8 cellular contexts compared by ENCODE assay signal in genomic region chr19:47230921-47231214, GRCh38. TPM values are rescaled to one million over a fixed set of nuclear protein-coding genes. Genes with fewer than 3 reads are reported as not detected.
DNase-seq lines count a peak whose midpoint lies in the region; ATAC-seq and TF ChIP-seq lines count a peak whose summit lies in the region.

TSS of gene BBC3 (minus strand) at chr19:47231199. CDS start at chr19:47228431, 2,768 bp downstream.

- peak within 1 kb of the TSS; percentile 69 for H3K27ac ChIP-seq in SJSA1

- ATAC-seq in GM19023 (IDR thresholded peaks at IDR 0.05; ENCODE audit: unreplicated experiment) (peak; percentile 0), sciatic nerve (no peak)

- no peaks in the 10 kb centered on the region for H3K9me3 ChIP-seq in SJSA1 (replicated peaks)

- H3K4me1 ChIP-seq in SJSA1 (replicated peaks) = peaks cover 66% of the 10 kb centered on the region

- H3K27me3 ChIP-seq in SJSA1 (replicated peaks) = no peaks in the 10 kb centered on the region

- intact Hi-C loops in sciatic nerve (cut with DNase I) = no loop called here

- no peaks in the 10 kb centered on the region for H3K36me3 ChIP-seq in SJSA1

- H3K4me3 ChIP-seq in SJSA1 (peak within 1 kb of the TSS; percentile 66), fibroblast of pulmonary artery (replicated peaks; ENCODE audit: low read depth, low read length) (peak within 1 kb of the TSS; percentile 98)

- no peak for TF ChIP-seq CTCF in fibroblast of pulmonary artery (IDR thresholded peaks at IDR 0.05; ENCODE audit: low read length, missing control alignments)

- DNase-seq in SJSA1 (ENCODE audit: low read depth in 1 of 2, low spot score in 2 of 2) = no peak
- DNase-seq in fibroblast of pulmonary artery (ENCODE audit: low read depth) = no peak
- no peak for DNase-seq in renal cortical epithelial cell (ENCODE audit: low read depth)
- no peak for DNase-seq in sciatic nerve (ENCODE audit: low spot score)
- DNase-seq in MV-4-11 (lab: John Stamatoyannopoulos, UW) = no peak
- DNase-seq in T1000 (lab: John Stamatoyannopoulos, UW) = no peak
- DNase-seq in NCI-H82 treated with DMSO at 0.1 percent for 48 hours (lab: John Stamatoyannopoulos, UW; ENCODE audit: unreplicated experiment) = no peak

RNA-seq across cellular contexts. Expression of gene BBC3, which starts in this region (rescaled TPM):
- total RNA-seq in SJSA1 (2014; rRNA removed; shearing (Covaris generic)) = 4.5 and 10.1 TPM in 2 replicates
- total RNA-seq in renal cortical epithelial cell (21.1 and 29.7 TPM in 2 replicates), sciatic nerve (5.4 TPM)
